ENCODE assay signal across 12 cellular contexts in genomic region chr9:127535834-127536233, GRCh38.
DNase-seq lines count a peak whose midpoint lies in the region; ATAC-seq and TF ChIP-seq lines count a peak whose summit lies in the region.
"Had no signal": no experiment of that assay in that cellular context is flagged by ENCODE, and none has a peak within 500 bp of the region (broad histone marks: within the 10 kb centered on the region; RNA-seq: fewer than 3 reads in every experiment).

No MANE protein-coding gene starts in this region.

- no peak for TF ChIP-seq CTCF in epithelial cell of esophagus (IDR thresholded peaks at IDR 0.05; ENCODE audit: insufficient read depth, low read depth, low read length, missing control alignments)
- TF ChIP-seq CTCF in mesothelial cell of epicardium (IDR thresholded peaks at IDR 0.05; ENCODE audit: unreplicated experiment), result no peak
- no peak for TF ChIP-seq CTCF in upper lobe of left lung (IDR thresholded peaks at IDR 0.05)
- TF ChIP-seq CTCF in CD8-positive, alpha-beta T cell (IDR thresholded peaks at IDR 0.05), result no peak

- WGBS in upper lobe of left lung, 2 donors, result 63 to 64% methylated on average over 14 of the region's 14 CpGs

- DNase-seq in T-helper 17 cell (no peak), epithelial cell of esophagus (ENCODE audit: low read depth) (peak; percentile 63), mesothelial cell of epicardium (ENCODE audit: low spot score in 2 of 2, unreplicated experiment in 2 of 2) (no peak), upper lobe of left lung (no peak), SIG-M5 (lab: John Stamatoyannopoulos, UW) (no peak), GF-D8 (lab: John Stamatoyannopoulos, UW) (no peak)
- DNase-seq in CD8-positive, alpha-beta T cell, result no peak
- DNase-seq: activated CD4-positive, CD25-positive, alpha-beta regulatory T cell; activated T-cell treated with anti-CD3 and anti-CD28 coated beads, Interleukin-2, amount 50 U/mL, for 24 hours; cerebellar nuclear complex; NCI-H2171 treated with DMSO at 0.1 percent for 48 hours had no signal

- no peaks in the 10 kb centered on the region for H3K36me3 Mint-ChIP-seq in T-helper 17 cell (ENCODE audit: low read depth)
- no peaks in the 10 kb centered on the region for H3K36me3 Mint-ChIP-seq in mesothelial cell of epicardium
- no peaks in the 10 kb centered on the region for H3K36me3 Mint-ChIP-seq in CD8-positive, alpha-beta T cell

- CTCF ChIA-PET in CD8-positive, alpha-beta T cell (lab: Charles Lee), result interaction anchor here (0.9 to 1.6 kb wide), 2 partner anchors 32 kb away, joined by 4 to 5 read pairs; no protein-coding TSS in a partner anchor

- H3K4me1 ChIP-seq in upper lobe of left lung, result peaks cover 54 to 57% (median 56%) of the 10 kb centered on the region in 4 donors
- H3K4me1 ChIP-seq in CD8-positive, alpha-beta T cell (ENCODE audit: insufficient read depth, low read length), result no peaks in the 10 kb centered on the region

- POLR2A ChIA-PET in CD8-positive, alpha-beta T cell (lab: Charles Lee), result no interaction called here

- no peaks in the 10 kb centered on the region for H3K9me3 Mint-ChIP-seq in mesothelial cell of epicardium
- no peaks in the 10 kb centered on the region for H3K9me3 Mint-ChIP-seq in CD8-positive, alpha-beta T cell
- H3K9me3 Mint-ChIP-seq: activated T-cell treated with anti-CD3 and anti-CD28 coated beads, Interleukin-2, amount 50 U/mL, for 24 hours had no signal

- peak overlapping the region; percentile 58 to 85 (median 72) for H3K27ac ChIP-seq in upper lobe of left lung
- no peak overlapping the region for H3K27ac ChIP-seq in CD8-positive, alpha-beta T cell (ENCODE audit: low read depth, low read length)
- H3K27ac ChIP-seq: hepatocyte had no signal

- intact Hi-C loops in CD8-positive, alpha-beta T cell (cut with DNase I, micrococcal nuclease), result loop anchor here in 1 of 2 experiments (10.0 kb wide), 1 partner anchor 99 kb away; no protein-coding TSS in a partner anchor

- H3K4me1 Mint-ChIP-seq in T-helper 17 cell, result peaks cover 6% of the 10 kb centered on the region
- peaks cover 18% of the 10 kb centered on the region for H3K4me1 Mint-ChIP-seq in mesothelial cell of epicardium
- no peaks in the 10 kb centered on the region for H3K4me1 Mint-ChIP-seq in CD8-positive, alpha-beta T cell (ENCODE audit: low read depth)

- no peaks in the 10 kb centered on the region for H3K27me3 Mint-ChIP-seq in T-helper 17 cell
- no peaks in the 10 kb centered on the region for H3K27me3 Mint-ChIP-seq in mesothelial cell of epicardium (ENCODE audit: low read depth)
- no peaks in the 10 kb centered on the region for H3K27me3 Mint-ChIP-seq in CD8-positive, alpha-beta T cell (ENCODE audit: low read depth)
- H3K27me3 Mint-ChIP-seq: activated T-cell treated with anti-CD3 and anti-CD28 coated beads, Interleukin-2, amount 50 U/mL, for 24 hours had no signal

- no peak for TF ChIP-seq POLR2A in upper lobe of left lung (IDR thresholded peaks at IDR 0.05)

- peak overlapping the region; percentile 37 for H3K27ac Mint-ChIP-seq in T-helper 17 cell
- peak overlapping the region; percentile 50 for H3K27ac Mint-ChIP-seq in mesothelial cell of epicardium
- H3K27ac Mint-ChIP-seq in CD8-positive, alpha-beta T cell, result no peak overlapping the region

- H3K4me3 Mint-ChIP-seq in T-helper 17 cell, result no peak overlapping the region
- no peak overlapping the region for H3K4me3 Mint-ChIP-seq in mesothelial cell of epicardium
- H3K4me3 Mint-ChIP-seq in CD8-positive, alpha-beta T cell, result no peak overlapping the region
- H3K4me3 Mint-ChIP-seq: activated T-cell treated with anti-CD3 and anti-CD28 coated beads, Interleukin-2, amount 50 U/mL, for 24 hours had no signal

- H3K27me3 ChIP-seq in upper lobe of left lung, result no peaks in the 10 kb centered on the region
- no peaks in the 10 kb centered on the region for H3K27me3 ChIP-seq in CD8-positive, alpha-beta T cell (ENCODE audit: insufficient read depth, low read length)
- H3K27me3 ChIP-seq: hepatocyte had no signal

- TF ChIP-seq EP300 in upper lobe of left lung (IDR thresholded peaks at IDR 0.05), result no peak

- no peaks in the 10 kb centered on the region for H3K9me3 ChIP-seq in T-helper 17 cell (ENCODE audit: control insufficient read depth, low read length, poor library complexity, severe bottlenecking)
- H3K9me3 ChIP-seq in upper lobe of left lung, result no peaks in the 10 kb centered on the region
- no peaks in the 10 kb centered on the region for H3K9me3 ChIP-seq in CD8-positive, alpha-beta T cell (ENCODE audit: low read length)

- ATAC-seq in T-helper 17 cell (no peak), upper lobe of left lung (ENCODE audit: low FRiP score in 2 of 2) (no peak)
- no peak for ATAC-seq in CD8-positive, alpha-beta T cell

- H3K4me3 ChIP-seq in epithelial cell of esophagus (ENCODE audit: low read length), result no peak overlapping the region
- no peak overlapping the region for H3K4me3 ChIP-seq in upper lobe of left lung
- H3K4me3 ChIP-seq in CD8-positive, alpha-beta T cell (ENCODE audit: low read depth, low read length), result no peak overlapping the region
- H3K4me3 ChIP-seq: hepatocyte had no signal

- peaks cover 0 to 21% (median 11%) of the 10 kb centered on the region in 4 donors for H3K36me3 ChIP-seq in upper lobe of left lung
- no peaks in the 10 kb centered on the region for H3K36me3 ChIP-seq in CD8-positive, alpha-beta T cell (ENCODE audit: insufficient read depth, low read length)
